Comparison of ENCODE assay signal across 1 cellular context in the genomic region with DNA sequence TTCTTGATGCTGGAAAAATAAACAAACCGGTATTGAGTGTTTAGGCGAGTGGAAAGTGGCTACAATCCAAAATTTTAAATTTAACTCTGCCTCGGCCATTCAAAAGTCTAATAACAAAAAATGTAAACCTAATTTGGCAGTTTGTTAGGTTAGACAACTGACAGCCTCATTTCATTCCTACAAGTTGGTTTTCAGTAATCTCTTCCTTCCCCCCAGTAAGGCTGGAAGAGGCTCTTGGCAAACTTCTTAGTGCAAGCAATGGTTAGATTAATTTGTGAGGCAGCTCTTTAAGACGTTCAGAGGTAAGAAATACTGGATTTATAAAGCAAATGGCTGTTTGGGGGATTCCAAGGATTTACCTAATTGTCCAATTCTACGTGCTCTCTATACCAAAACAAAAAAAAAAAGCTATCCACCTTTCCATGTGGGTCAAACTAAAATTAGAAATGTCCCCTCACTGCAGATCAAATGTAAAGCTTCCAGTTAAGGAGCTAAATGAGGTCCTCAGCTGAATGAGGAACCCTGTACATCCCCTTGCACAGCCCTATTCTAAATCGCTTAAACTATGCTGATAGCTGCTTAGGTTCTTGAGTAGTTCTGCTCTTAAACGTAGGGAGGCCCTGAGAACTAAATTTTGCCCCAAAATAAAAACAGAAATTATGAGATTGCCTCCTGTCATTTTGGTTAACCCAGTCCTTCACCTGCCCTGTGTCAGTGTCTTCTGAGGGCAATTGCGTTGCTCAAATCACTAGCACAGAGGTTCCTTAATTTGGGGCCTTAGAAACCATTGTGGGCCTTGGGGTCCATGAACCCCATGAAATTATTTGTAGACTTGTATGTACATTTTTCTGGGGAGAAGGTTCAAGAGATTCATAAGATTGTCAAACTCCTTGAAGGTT.
TF ChIP-seq lines count a peak whose summit lies in the region.

No MANE protein-coding gene starts in this region.

TF ChIP-seq in liver, 16 proteins besides CTCF, POLR2A, EP300 and RAD21 (continued from another document):
- TF ChIP-seq GABPA (IDR thresholded peaks at IDR 0.05 in 1 of 2, conservative IDR thresholded peaks at IDR 0.05 in 1 of 2) = no peak
- TF ChIP-seq HNF4A (conservative IDR thresholded peaks at IDR 0.05) = no peak
- TF ChIP-seq NR2F2 (IDR thresholded peaks at IDR 0.05) = no peak
- no peak for TF ChIP-seq SP1 (IDR thresholded peaks at IDR 0.05)
- TF ChIP-seq, protein P1, sequence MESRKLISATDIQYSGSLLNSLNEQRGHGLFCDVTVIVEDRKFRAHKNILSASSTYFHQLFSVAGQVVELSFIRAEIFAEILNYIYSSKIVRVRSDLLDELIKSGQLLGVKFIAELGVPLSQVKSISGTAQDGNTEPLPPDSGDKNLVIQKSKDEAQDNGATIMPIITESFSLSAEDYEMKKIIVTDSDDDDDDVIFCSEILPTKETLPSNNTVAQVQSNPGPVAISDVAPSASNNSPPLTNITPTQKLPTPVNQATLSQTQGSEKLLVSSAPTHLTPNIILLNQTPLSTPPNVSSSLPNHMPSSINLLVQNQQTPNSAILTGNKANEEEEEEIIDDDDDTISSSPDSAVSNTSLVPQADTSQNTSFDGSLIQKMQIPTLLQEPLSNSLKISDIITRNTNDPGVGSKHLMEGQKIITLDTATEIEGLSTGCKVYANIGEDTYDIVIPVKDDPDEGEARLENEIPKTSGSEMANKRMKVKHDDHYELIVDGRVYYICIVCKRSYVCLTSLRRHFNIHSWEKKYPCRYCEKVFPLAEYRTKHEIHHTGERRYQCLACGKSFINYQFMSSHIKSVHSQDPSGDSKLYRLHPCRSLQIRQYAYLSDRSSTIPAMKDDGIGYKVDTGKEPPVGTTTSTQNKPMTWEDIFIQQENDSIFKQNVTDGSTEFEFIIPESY (IDR thresholded peaks at IDR 0.05) = no peak
- TF ChIP-seq, protein P2, sequence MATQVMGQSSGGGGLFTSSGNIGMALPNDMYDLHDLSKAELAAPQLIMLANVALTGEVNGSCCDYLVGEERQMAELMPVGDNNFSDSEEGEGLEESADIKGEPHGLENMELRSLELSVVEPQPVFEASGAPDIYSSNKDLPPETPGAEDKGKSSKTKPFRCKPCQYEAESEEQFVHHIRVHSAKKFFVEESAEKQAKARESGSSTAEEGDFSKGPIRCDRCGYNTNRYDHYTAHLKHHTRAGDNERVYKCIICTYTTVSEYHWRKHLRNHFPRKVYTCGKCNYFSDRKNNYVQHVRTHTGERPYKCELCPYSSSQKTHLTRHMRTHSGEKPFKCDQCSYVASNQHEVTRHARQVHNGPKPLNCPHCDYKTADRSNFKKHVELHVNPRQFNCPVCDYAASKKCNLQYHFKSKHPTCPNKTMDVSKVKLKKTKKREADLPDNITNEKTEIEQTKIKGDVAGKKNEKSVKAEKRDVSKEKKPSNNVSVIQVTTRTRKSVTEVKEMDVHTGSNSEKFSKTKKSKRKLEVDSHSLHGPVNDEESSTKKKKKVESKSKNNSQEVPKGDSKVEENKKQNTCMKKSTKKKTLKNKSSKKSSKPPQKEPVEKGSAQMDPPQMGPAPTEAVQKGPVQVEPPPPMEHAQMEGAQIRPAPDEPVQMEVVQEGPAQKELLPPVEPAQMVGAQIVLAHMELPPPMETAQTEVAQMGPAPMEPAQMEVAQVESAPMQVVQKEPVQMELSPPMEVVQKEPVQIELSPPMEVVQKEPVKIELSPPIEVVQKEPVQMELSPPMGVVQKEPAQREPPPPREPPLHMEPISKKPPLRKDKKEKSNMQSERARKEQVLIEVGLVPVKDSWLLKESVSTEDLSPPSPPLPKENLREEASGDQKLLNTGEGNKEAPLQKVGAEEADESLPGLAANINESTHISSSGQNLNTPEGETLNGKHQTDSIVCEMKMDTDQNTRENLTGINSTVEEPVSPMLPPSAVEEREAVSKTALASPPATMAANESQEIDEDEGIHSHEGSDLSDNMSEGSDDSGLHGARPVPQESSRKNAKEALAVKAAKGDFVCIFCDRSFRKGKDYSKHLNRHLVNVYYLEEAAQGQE (IDR thresholded peaks at IDR 0.05) = no peak
- TF ChIP-seq HNF4G (IDR thresholded peaks at IDR 0.05) = no peak
- TF ChIP-seq, protein P3, sequence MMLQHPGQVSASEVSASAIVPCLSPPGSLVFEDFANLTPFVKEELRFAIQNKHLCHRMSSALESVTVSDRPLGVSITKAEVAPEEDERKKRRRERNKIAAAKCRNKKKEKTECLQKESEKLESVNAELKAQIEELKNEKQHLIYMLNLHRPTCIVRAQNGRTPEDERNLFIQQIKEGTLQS (IDR thresholded peaks at IDR 0.05) = no peak
- TF ChIP-seq FOXA1 (IDR thresholded peaks at IDR 0.05) = no peak
- TF ChIP-seq EGR1 (IDR thresholded peaks at IDR 0.05; ENCODE audit: low read depth in 2 of 2) = no peak
- TF ChIP-seq JUND (IDR thresholded peaks at IDR 0.05) = no peak
